ENCODE assay signal across 9 cellular contexts in genomic region chr5:115309751-115310370, GRCh38. TPM values are rescaled to one million over a fixed set of nuclear protein-coding genes. Genes with fewer than 3 reads are reported as not detected.
A peak's percentile ranks its signal among the peaks of the same experiment; 100 is the strongest.
DNase-seq lines count a peak whose midpoint lies in the region; ATAC-seq, FAIRE-seq and TF ChIP-seq lines count a peak whose summit lies in the region.
"Had no signal": no experiment of that assay in that cellular context is flagged by ENCODE, and none has a peak within 500 bp of the region (broad histone marks: within the 10 kb centered on the region; RNA-seq: fewer than 3 reads in every experiment).

No MANE protein-coding gene starts in this region.

- H3K27ac ChIP-seq in AG04450 (ENCODE audit: low read depth, low read length): no peak overlapping the region
- H3K27ac ChIP-seq in lung (ENCODE audit: low read depth in 1 of 2, low read length in 1 of 2): no peak overlapping the region

- CTCF ChIA-PET in AG04450 (lab: Charles Lee): interaction anchor here (0.7 to 6.6 kb wide), 43 partner anchors 10 to 555 kb away, joined by 3 to 87 read pairs (median 5); partner anchors contain the start of genes CCDC112, FEM1C and TMED7

- peak; percentile 8 for FAIRE-seq in GM19239 (lab: Jason Lieb, UNC)

- POLR2A ChIA-PET in AG04450 (lab: Yijun Ruan, JAX): interaction anchor here (1.0 kb wide), 1 partner anchor 235 kb away, joined by 3 read pairs; the partner anchor contains the start of gene FEM1C

- no peak for ATAC-seq in lung (ENCODE audit: insufficient read depth, low FRiP score)

- no peaks in the 10 kb centered on the region for H3K36me3 ChIP-seq in lung (ENCODE audit: control insufficient read depth in 2 of 2, insufficient read depth in 2 of 2, low read length in 2 of 2)
- no peaks in the 10 kb centered on the region for H3K36me3 ChIP-seq in H7 (replicated peaks; ENCODE audit: control insufficient read depth, insufficient read depth, low read length)

- no peaks in the 10 kb centered on the region for H3K4me1 ChIP-seq in lung (ENCODE audit: control insufficient read depth in 2 of 2, insufficient read depth in 2 of 2, low read length in 2 of 2)

- no peaks in the 10 kb centered on the region for H3K27me3 ChIP-seq in AG04450 (ENCODE audit: control insufficient read depth, insufficient read depth, low read length)
- H3K27me3 ChIP-seq in lung (ENCODE audit: control insufficient read depth, insufficient read depth): no peaks in the 10 kb centered on the region
- no peaks in the 10 kb centered on the region for H3K27me3 ChIP-seq in H7 (ENCODE audit: control insufficient read depth, insufficient read depth, low read length)

- TF ChIP-seq CTCF in AG04450 (IDR thresholded peaks at IDR 0.05; ENCODE audit: low read depth, low read length) (peak; percentile 64), lung (IDR thresholded peaks at IDR 0.05; ENCODE audit: control extremely low read depth, extremely low read depth) (peak; percentile 41)

- H3K9me3 ChIP-seq in AG04450 (ENCODE audit: control insufficient read depth, insufficient read depth, low read length) (no peaks in the 10 kb centered on the region), lung (ENCODE audit: control insufficient read depth in 2 of 2, insufficient read depth in 1 of 2, low read length in 1 of 2) (no peaks in the 10 kb centered on the region)

- 15 to 22% methylated on average over 1 of the region's 1 CpG for WGBS in lung, 2 donors

- no peak overlapping the region for H3K4me3 ChIP-seq in AG04450 (ENCODE audit: low read depth, low read length)
- no peak overlapping the region for H3K4me3 ChIP-seq in lung
- no peak overlapping the region for H3K4me3 ChIP-seq in H7 (ENCODE audit: insufficient read depth, low read depth, low read length)

- DNase-seq in AG04450 (ENCODE audit: low read depth, low spot score): peak; percentile 7
- DNase-seq in GM19239 (ENCODE audit: insufficient read length, low spot score): no peak
- peak; percentile 28 for DNase-seq in NCI-H2227 treated with DMSO at 0.1 percent for 48 hours (lab: John Stamatoyannopoulos, UW)
- DNase-seq in cerebellar cortex (ENCODE audit: low spot score): peak; percentile 68
- DNase-seq in lung (ENCODE audit: low spot score): no peak
- DNase-seq in GF-D8 (lab: John Stamatoyannopoulos, UW): no peak
- DNase-seq in stimulated activated CD4-positive, alpha-beta T cell treated with anti-CD3 and anti-CD28 coated beads, Interleukin-1b, Interleukin-23, amount 100 ng/mL, for 48 hours: no peak
- DNase-seq in H7: no peak
- DNase-seq: stimulated activated naive B cell treated with anti-CD40 and anti-IgM and Interleukin-4, amounts not matched to agents 10 μg/mL and 1 μg/mL and 100 μg/mL, for 72 hours had no signal

RNA-seq across cellular contexts. Expression of gene CCDC112, which starts 13.4 kb away (rescaled TPM):
- polyA plus RNA-seq in AG04450 (2011; rRNA removed) (2.4 and 4.7 TPM in 2 replicates), lung (1 to 10 TPM; 3.5 to 9.9 TPM)
- 0.83 and 1.8 TPM in 2 replicates for polyA minus RNA-seq in AG04450 (2011; rRNA and poly(A)+ RNA removed)
- 1 to 10 TPM; 6.7 to 7.0 TPM for total RNA-seq in lung
- 5.1 and 11.8 TPM in 2 replicates for total RNA-seq in H7 (2014; rRNA removed; shearing (Covaris generic))

RNA-seq across cellular contexts. Expression of gene PGGT1B, which starts 47.2 kb away (rescaled TPM):
- 4.1 and 4.3 TPM in 2 replicates for polyA plus RNA-seq in AG04450 (2011; rRNA removed)
- 16.9 and 19.0 TPM in 2 replicates for polyA minus RNA-seq in AG04450 (2011; rRNA and poly(A)+ RNA removed)
- total RNA-seq in lung: 10 to 100 TPM; 20.6 to 43.9 TPM
- 1 to 10 TPM; 3.6 to 8.4 TPM for polyA plus RNA-seq in lung
- total RNA-seq in H7 (2014; rRNA removed; shearing (Covaris generic)): 7.6 and 12.3 TPM in 2 replicates

Comparison
In these comparisons a context has a peak if more than half of its experiments do, and no peak if none do; other contexts are left out.
1. DNase-seq: peak in AG04450 (single experiment), NCI-H2227 treated with DMSO at 0.1 percent for 48 hours (single experiment) and cerebellar cortex (single experiment); none in GM19239 (single experiment), lung (single experiment), GF-D8 (single experiment), stimulated activated CD4-positive, alpha-beta T cell treated with anti-CD3 and anti-CD28 coated beads, Interleukin-1b, Interleukin-23, amount 100 ng/mL, for 48 hours (single experiment) and H7 (single experiment).